ENCODE assay signal across 8 cellular contexts in genomic region chr4:170990989-170991589, GRCh38.
DNase-seq lines count a peak whose midpoint lies in the region; ATAC-seq and FAIRE-seq lines count a peak whose summit lies in the region.

No MANE protein-coding gene starts in this region.

- peak; percentile 87 for ATAC-seq in GM19438 (IDR thresholded peaks at IDR 0.05; ENCODE audit: low read depth, unreplicated experiment)
- ATAC-seq in HG03378 (IDR thresholded peaks at IDR 0.05; ENCODE audit: unreplicated experiment) = peak; percentile 94

- DNase-seq in Caki2 (ENCODE audit: low read depth) = peak; percentile 13
- peak; percentile 51 for DNase-seq in RKO (ENCODE audit: low spot score)
- DNase-seq in iPS DF 4.7 (ENCODE audit: extremely low read depth, low spot score) = peak; percentile 46
- no peak for DNase-seq in effector CD4-positive, alpha-beta T cell
- no peak for DNase-seq in AG08395 (ENCODE audit: low spot score)
- DNase-seq in frontal cortex (ENCODE audit: low spot score in 2 of 2) = no peak

- no peak for FAIRE-seq in frontal cortex (lab: Jason Lieb, UNC)

- in situ Hi-C loops in Caki2 (cut with HindIII; ENCODE audit: low pct_unique_long_range_greater_than_20kb, low sequenced_read_pairs) = no loop called here

Comparison
In these comparisons a context has a peak if more than half of its experiments do, and no peak if none do; other contexts are left out.
1. DNase-seq: peak in Caki2 (single experiment), RKO (single experiment) and iPS DF 4.7 (single experiment); none in effector CD4-positive, alpha-beta T cell (single experiment), AG08395 (single experiment) and frontal cortex (0 of 2).